ENCODE assay signal across 8 cellular contexts in genomic region chr13:98975822-98976261, GRCh38. TPM values are rescaled to one million over a fixed set of nuclear protein-coding genes. Genes with fewer than 3 reads are reported as not detected.
DNase-seq lines count a peak whose midpoint lies in the region; ATAC-seq and TF ChIP-seq lines count a peak whose summit lies in the region.

No MANE protein-coding gene starts in this region.

- DNase-seq in A172 (ENCODE audit: low spot score) (peak; percentile 60), HUDEP-2 (lab: John Stamatoyannopoulos, UW; ENCODE audit: unreplicated experiment in 76 of 76) (peak in 53 of 76 experiments; percentile 6 to 67 (median 26)), memory B cell (ENCODE audit: low spot score in 2 of 2) (no peak)

- H3K27me3 Mint-ChIP-seq in brain = peaks cover 5% of the 10 kb centered on the region
- H3K27me3 Mint-ChIP-seq in memory B cell = no peaks in the 10 kb centered on the region

- H3K27ac Mint-ChIP-seq in brain = peak overlapping the region in 2 of 5 experiments; percentile 65 to 91
- peak overlapping the region; percentile 11 for H3K27ac Mint-ChIP-seq in memory B cell

- TF ChIP-seq CTCF in brain (conservative IDR thresholded peaks at IDR 0.05) = no peak

- H3K36me3 Mint-ChIP-seq in brain = no peaks in the 10 kb centered on the region
- H3K36me3 Mint-ChIP-seq in memory B cell = no peaks in the 10 kb centered on the region

- H3K4me1 Mint-ChIP-seq in brain (peaks cover 53% of the 10 kb centered on the region), memory B cell (peaks cover 14% of the 10 kb centered on the region)

- ATAC-seq in memory B cell (ENCODE audit: low read depth) = no peak
- no peak for ATAC-seq in GM19463 (IDR thresholded peaks at IDR 0.05; ENCODE audit: unreplicated experiment)
- no peak for ATAC-seq in GM18511 (IDR thresholded peaks at IDR 0.05; ENCODE audit: unreplicated experiment)
- no peak for ATAC-seq in GM21360 (IDR thresholded peaks at IDR 0.05; ENCODE audit: unreplicated experiment)
- no peak for ATAC-seq in HG02973 (IDR thresholded peaks at IDR 0.05; ENCODE audit: unreplicated experiment)

- H3K9me3 Mint-ChIP-seq in brain = no peaks in the 10 kb centered on the region
- no peaks in the 10 kb centered on the region for H3K9me3 Mint-ChIP-seq in memory B cell

- H3K4me3 Mint-ChIP-seq in brain (peak overlapping the region in 3 of 5 experiments; percentile 13 to 81 (median 58)), memory B cell (no peak overlapping the region)

RNA-seq across cellular contexts. Expression of gene DOCK9, which starts 2.0 kb away (rescaled TPM):
- 51.0 and 153 TPM in 2 replicates for total RNA-seq in A172 (2014; rRNA removed; shearing (Covaris generic))
- polyA plus RNA-seq in brain (ENCODE audit: insufficient read depth, low read depth, low replicate concordance) = 31.3 TPM

Comparison
In these comparisons a context has a peak if more than half of its experiments do, and no peak if none do; other contexts are left out.
1. DNase-seq: peak in A172 (single experiment) and HUDEP-2 (53 of 76); none in memory B cell (0 of 2).